17 cellular contexts compared by ENCODE assay signal in genomic region chr1:49389699-49390098, GRCh38.
A peak's percentile ranks its signal among the peaks of the same experiment; 100 is the strongest.
DNase-seq lines count a peak whose midpoint lies in the region; ATAC-seq lines count a peak whose summit lies in the region.
"Had no signal": no experiment of that assay in that cellular context is flagged by ENCODE, and none has a peak within 500 bp of the region (broad histone marks: within the 10 kb centered on the region; RNA-seq: fewer than 3 reads in every experiment).

No MANE protein-coding gene starts in this region.

- H3K4me1 ChIP-seq in BLaER1: peaks cover 15% of the 10 kb centered on the region
- H3K4me1 ChIP-seq: HAP-1 had no signal

- H3K27ac ChIP-seq in BLaER1: no peak overlapping the region

- peak overlapping the region; percentile 5 for H3K4me2 ChIP-seq in BLaER1

- no peaks in the 10 kb centered on the region for H3K27me3 ChIP-seq in BLaER1

- no peaks in the 10 kb centered on the region for H3K36me3 ChIP-seq in BLaER1
- H3K36me3 ChIP-seq: HAP-1 had no signal

- DNase-seq in SK-N-DZ (ENCODE audit: low spot score) (peak; percentile 98), kidney tubule cell (ENCODE audit: low spot score) (peak; percentile 3), amygdala (lab: John Stamatoyannopoulos, UW) (no peak), GM19240 (ENCODE audit: insufficient read length, low spot score) (no peak)
- DNase-seq: AML-193; CD4-positive, alpha-beta T cell; CD8-positive, alpha-beta memory T cell; DMS 273 treated with DMSO at 0.1 percent for 48 hours; DMS79; EL; GDM1; GOT3; HFFc6 had no signal

- no peaks in the 10 kb centered on the region for H3K9me3 ChIP-seq in BLaER1
- H3K9me3 ChIP-seq: HAP-1 had no signal

- H4K20me1 ChIP-seq in BLaER1: no peaks in the 10 kb centered on the region

- no peak overlapping the region for H3K9ac ChIP-seq in BLaER1

- no peak overlapping the region for H3K4me3 ChIP-seq in BLaER1
- H3K4me3 ChIP-seq: GM12878, HAP-1 had no signal

- no peak for ATAC-seq in GM21529 (IDR thresholded peaks at IDR 0.05; ENCODE audit: unreplicated experiment)
- ATAC-seq: GM12878 had no signal

Comparison
In these comparisons a context has a peak if more than half of its experiments do, and no peak if none do; other contexts are left out.
1. DNase-seq: peak in SK-N-DZ (single experiment) and kidney tubule cell (single experiment); none in amygdala (0 of 56) and GM19240 (single experiment).